1 cellular context compared by ENCODE assay signal in the genomic region with DNA sequence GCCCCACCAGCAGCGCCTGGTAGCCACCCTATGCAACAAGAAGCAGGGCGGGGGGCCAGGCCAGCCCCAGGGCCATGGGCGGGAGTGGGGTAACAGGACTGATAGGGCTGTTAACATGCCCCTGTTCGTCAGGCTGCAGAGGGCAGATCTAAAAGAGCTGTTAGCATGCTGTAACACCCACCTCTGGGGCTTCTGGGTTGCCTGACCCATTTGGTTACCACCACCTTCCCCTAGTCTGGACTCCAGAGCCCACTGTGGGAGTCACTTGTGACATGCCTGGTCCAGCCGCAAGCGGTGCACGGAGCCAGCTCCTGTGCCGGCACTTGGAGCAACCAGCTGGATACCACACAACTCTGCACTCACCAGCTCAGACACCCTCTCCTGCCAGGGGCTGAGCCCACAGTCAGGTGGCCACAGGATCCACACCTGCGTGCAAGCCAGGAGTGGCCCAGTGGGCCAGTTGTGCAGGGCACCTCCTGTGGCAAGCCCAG.
A peak's percentile ranks its signal among the peaks of the same experiment; 100 is the strongest.
TF ChIP-seq lines count a peak whose summit lies in the region.

No MANE protein-coding gene starts in this region.

TF ChIP-seq in HepG2, 621 proteins besides CTCF, POLR2A, EP300 and RAD21 (continued from another document and continues in another):
- TF ChIP-seq, protein P1, sequence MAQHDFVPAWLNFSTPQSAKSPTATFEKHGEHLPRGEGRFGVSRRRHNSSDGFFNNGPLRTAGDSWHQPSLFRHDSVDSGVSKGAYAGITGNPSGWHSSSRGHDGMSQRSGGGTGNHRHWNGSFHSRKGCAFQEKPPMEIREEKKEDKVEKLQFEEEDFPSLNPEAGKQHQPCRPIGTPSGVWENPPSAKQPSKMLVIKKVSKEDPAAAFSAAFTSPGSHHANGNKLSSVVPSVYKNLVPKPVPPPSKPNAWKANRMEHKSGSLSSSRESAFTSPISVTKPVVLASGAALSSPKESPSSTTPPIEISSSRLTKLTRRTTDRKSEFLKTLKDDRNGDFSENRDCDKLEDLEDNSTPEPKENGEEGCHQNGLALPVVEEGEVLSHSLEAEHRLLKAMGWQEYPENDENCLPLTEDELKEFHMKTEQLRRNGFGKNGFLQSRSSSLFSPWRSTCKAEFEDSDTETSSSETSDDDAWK (CRISPR knock-in tag; IDR thresholded peaks at IDR 0.05) = no peak
- no peak for TF ChIP-seq BHLHE40 (IDR thresholded peaks at IDR 0.05; ENCODE audit: low read length)
- no peak for TF ChIP-seq STAT5B (CRISPR knock-in tag; IDR thresholded peaks at IDR 0.05)
- no peak for TF ChIP-seq PAWR (CRISPR knock-in tag; IDR thresholded peaks at IDR 0.05; ENCODE audit: borderline replicate concordance)
- TF ChIP-seq ZNF773 (CRISPR knock-in tag; IDR thresholded peaks at IDR 0.05; ENCODE audit: borderline replicate concordance) = no peak
- TF ChIP-seq CEBPG (CRISPR knock-in tag; IDR thresholded peaks at IDR 0.05) = no peak
- TF ChIP-seq AGO2 (optimal IDR thresholded peaks at IDR 0.05; ENCODE audit: low read depth, low read length) = peak; percentile 44
- 0 out of 2 replicates have a peak, but pooled peaks have one; percentile 36 for TF ChIP-seq ZNF7 (CRISPR knock-in tag; IDR thresholded peaks at IDR 0.05)
- no peak for TF ChIP-seq ZNF430 (CRISPR knock-in tag; IDR thresholded peaks at IDR 0.05)
- no peak for TF ChIP-seq ZNF572 (CRISPR knock-in tag; IDR thresholded peaks at IDR 0.05)
- TF ChIP-seq ZNF747 (CRISPR knock-in tag; IDR thresholded peaks at IDR 0.05; ENCODE audit: borderline replicate concordance) = no peak
- TF ChIP-seq ZNF264 (CRISPR knock-in tag; IDR thresholded peaks at IDR 0.05) = no peak
- TF ChIP-seq SRSF4 (IDR thresholded peaks at IDR 0.05; ENCODE audit: low read depth, low read length, poor library complexity, severe bottlenecking) = no peak
- TF ChIP-seq AKAP8 (CRISPR knock-in tag; IDR thresholded peaks at IDR 0.05) = no peak
- TF ChIP-seq, protein P2, sequence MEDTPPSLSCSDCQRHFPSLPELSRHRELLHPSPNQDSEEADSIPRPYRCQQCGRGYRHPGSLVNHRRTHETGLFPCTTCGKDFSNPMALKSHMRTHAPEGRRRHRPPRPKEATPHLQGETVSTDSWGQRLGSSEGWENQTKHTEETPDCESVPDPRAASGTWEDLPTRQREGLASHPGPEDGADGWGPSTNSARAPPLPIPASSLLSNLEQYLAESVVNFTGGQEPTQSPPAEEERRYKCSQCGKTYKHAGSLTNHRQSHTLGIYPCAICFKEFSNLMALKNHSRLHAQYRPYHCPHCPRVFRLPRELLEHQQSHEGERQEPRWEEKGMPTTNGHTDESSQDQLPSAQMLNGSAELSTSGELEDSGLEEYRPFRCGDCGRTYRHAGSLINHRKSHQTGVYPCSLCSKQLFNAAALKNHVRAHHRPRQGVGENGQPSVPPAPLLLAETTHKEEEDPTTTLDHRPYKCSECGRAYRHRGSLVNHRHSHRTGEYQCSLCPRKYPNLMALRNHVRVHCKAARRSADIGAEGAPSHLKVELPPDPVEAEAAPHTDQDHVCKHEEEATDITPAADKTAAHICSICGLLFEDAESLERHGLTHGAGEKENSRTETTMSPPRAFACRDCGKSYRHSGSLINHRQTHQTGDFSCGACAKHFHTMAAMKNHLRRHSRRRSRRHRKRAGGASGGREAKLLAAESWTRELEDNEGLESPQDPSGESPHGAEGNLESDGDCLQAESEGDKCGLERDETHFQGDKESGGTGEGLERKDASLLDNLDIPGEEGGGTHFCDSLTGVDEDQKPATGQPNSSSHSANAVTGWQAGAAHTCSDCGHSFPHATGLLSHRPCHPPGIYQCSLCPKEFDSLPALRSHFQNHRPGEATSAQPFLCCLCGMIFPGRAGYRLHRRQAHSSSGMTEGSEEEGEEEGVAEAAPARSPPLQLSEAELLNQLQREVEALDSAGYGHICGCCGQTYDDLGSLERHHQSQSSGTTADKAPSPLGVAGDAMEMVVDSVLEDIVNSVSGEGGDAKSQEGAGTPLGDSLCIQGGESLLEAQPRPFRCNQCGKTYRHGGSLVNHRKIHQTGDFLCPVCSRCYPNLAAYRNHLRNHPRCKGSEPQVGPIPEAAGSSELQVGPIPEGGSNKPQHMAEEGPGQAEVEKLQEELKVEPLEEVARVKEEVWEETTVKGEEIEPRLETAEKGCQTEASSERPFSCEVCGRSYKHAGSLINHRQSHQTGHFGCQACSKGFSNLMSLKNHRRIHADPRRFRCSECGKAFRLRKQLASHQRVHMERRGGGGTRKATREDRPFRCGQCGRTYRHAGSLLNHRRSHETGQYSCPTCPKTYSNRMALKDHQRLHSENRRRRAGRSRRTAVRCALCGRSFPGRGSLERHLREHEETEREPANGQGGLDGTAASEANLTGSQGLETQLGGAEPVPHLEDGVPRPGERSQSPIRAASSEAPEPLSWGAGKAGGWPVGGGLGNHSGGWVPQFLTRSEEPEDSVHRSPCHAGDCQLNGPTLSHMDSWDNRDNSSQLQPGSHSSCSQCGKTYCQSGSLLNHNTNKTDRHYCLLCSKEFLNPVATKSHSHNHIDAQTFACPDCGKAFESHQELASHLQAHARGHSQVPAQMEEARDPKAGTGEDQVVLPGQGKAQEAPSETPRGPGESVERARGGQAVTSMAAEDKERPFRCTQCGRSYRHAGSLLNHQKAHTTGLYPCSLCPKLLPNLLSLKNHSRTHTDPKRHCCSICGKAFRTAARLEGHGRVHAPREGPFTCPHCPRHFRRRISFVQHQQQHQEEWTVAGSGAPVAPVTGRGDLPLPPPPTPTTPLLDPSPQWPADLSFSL (CRISPR knock-in tag; IDR thresholded peaks at IDR 0.05) = no peak
- no peak for TF ChIP-seq HHEX (CRISPR knock-in tag; IDR thresholded peaks at IDR 0.05)
- TF ChIP-seq, protein P3, sequence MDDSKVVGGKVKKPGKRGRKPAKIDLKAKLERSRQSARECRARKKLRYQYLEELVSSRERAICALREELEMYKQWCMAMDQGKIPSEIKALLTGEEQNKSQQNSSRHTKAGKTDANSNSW (CRISPR knock-in tag; IDR thresholded peaks at IDR 0.05; ENCODE audit: borderline replicate concordance) = no peak
- TF ChIP-seq CCAR2 (optimal IDR thresholded peaks at IDR 0.05; ENCODE audit: low read depth, low read length) = no peak
- no peak for TF ChIP-seq ZSCAN20 (CRISPR knock-in tag; IDR thresholded peaks at IDR 0.05; ENCODE audit: borderline replicate concordance)
- TF ChIP-seq, protein P4, sequence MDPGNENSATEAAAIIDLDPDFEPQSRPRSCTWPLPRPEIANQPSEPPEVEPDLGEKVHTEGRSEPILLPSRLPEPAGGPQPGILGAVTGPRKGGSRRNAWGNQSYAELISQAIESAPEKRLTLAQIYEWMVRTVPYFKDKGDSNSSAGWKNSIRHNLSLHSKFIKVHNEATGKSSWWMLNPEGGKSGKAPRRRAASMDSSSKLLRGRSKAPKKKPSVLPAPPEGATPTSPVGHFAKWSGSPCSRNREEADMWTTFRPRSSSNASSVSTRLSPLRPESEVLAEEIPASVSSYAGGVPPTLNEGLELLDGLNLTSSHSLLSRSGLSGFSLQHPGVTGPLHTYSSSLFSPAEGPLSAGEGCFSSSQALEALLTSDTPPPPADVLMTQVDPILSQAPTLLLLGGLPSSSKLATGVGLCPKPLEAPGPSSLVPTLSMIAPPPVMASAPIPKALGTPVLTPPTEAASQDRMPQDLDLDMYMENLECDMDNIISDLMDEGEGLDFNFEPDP (CRISPR knock-in tag; conservative IDR thresholded peaks at IDR 0.05) = no peak
- no peak for TF ChIP-seq ZNF615 (CRISPR knock-in tag; IDR thresholded peaks at IDR 0.05; ENCODE audit: borderline replicate concordance)
- peak; percentile 43 for TF ChIP-seq TAF15 (IDR thresholded peaks at IDR 0.05; ENCODE audit: low read depth, low read length, poor library complexity, severe bottlenecking)
- TF ChIP-seq ZSCAN9 (CRISPR knock-in tag; IDR thresholded peaks at IDR 0.05; ENCODE audit: borderline replicate concordance) = no peak
- TF ChIP-seq, protein P5, sequence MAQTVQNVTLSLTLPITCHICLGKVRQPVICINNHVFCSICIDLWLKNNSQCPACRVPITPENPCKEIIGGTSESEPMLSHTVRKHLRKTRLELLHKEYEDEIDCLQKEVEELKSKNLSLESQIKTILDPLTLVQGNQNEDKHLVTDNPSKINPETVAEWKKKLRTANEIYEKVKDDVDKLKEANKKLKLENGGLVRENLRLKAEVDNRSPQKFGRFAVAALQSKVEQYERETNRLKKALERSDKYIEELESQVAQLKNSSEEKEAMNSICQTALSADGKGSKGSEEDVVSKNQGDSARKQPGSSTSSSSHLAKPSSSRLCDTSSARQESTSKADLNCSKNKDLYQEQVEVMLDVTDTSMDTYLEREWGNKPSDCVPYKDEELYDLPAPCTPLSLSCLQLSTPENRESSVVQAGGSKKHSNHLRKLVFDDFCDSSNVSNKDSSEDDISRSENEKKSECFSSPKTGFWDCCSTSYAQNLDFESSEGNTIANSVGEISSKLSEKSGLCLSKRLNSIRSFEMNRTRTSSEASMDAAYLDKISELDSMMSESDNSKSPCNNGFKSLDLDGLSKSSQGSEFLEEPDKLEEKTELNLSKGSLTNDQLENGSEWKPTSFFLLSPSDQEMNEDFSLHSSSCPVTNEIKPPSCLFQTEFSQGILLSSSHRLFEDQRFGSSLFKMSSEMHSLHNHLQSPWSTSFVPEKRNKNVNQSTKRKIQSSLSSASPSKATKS (CRISPR knock-in tag; IDR thresholded peaks at IDR 0.05) = no peak
- TF ChIP-seq, protein P6, sequence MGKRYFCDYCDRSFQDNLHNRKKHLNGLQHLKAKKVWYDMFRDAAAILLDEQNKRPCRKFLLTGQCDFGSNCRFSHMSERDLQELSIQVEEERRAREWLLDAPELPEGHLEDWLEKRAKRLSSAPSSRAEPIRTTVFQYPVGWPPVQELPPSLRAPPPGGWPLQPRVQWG (CRISPR knock-in tag; IDR thresholded peaks at IDR 0.05; ENCODE audit: borderline replicate concordance, low read depth) = no peak
- TF ChIP-seq ZKSCAN1 (IDR thresholded peaks at IDR 0.05; ENCODE audit: low read length) = no peak
- no peak for TF ChIP-seq TOE1 (CRISPR knock-in tag; IDR thresholded peaks at IDR 0.05)
- TF ChIP-seq FOSL2 (CRISPR knock-in tag; IDR thresholded peaks at IDR 0.05) = no peak
- TF ChIP-seq ZNF331 (CRISPR knock-in tag; IDR thresholded peaks at IDR 0.05) = no peak
- TF ChIP-seq ZNF547 (CRISPR knock-in tag; IDR thresholded peaks at IDR 0.05) = no peak
- TF ChIP-seq ZZZ3 (CRISPR knock-in tag; IDR thresholded peaks at IDR 0.05; ENCODE audit: borderline replicate concordance) = no peak
- TF ChIP-seq GABPB1 (CRISPR knock-in tag; IDR thresholded peaks at IDR 0.05) = peak; percentile 43; the same call in 1 of the 2 replicates
- TF ChIP-seq NR2F2 (IDR thresholded peaks at IDR 0.05; ENCODE audit: borderline replicate concordance, low read depth) = no peak
- peak; percentile 24; the same call in 1 of the 2 replicates for TF ChIP-seq NFE2L1 (CRISPR knock-in tag; IDR thresholded peaks at IDR 0.05; ENCODE audit: borderline replicate concordance)
- TF ChIP-seq, protein P7, sequence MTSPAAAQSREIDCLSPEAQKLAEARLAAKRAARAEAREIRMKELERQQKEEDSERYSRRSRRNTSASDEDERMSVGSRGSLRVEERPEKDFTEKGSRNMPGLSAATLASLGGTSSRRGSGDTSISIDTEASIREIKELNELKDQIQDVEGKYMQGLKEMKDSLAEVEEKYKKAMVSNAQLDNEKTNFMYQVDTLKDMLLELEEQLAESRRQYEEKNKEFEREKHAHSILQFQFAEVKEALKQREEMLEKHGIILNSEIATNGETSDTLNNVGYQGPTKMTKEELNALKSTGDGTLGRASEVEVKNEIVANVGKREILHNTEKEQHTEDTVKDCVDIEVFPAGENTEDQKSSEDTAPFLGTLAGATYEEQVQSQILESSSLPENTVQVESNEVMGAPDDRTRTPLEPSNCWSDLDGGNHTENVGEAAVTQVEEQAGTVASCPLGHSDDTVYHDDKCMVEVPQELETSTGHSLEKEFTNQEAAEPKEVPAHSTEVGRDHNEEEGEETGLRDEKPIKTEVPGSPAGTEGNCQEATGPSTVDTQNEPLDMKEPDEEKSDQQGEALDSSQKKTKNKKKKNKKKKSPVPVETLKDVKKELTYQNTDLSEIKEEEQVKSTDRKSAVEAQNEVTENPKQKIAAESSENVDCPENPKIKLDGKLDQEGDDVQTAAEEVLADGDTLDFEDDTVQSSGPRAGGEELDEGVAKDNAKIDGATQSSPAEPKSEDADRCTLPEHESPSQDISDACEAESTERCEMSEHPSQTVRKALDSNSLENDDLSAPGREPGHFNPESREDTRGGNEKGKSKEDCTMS (CRISPR knock-in tag; conservative IDR thresholded peaks at IDR 0.05) = no peak
- no peak for TF ChIP-seq TGIF2 (CRISPR knock-in tag; IDR thresholded peaks at IDR 0.05)
- 0 out of 2 replicates have a peak, but pooled peaks have one; percentile 41 for TF ChIP-seq NFKB2 (CRISPR knock-in tag; IDR thresholded peaks at IDR 0.05; ENCODE audit: borderline replicate concordance)
- TF ChIP-seq ZNF101 (CRISPR knock-in tag; IDR thresholded peaks at IDR 0.05; ENCODE audit: borderline replicate concordance, low read depth) = no peak
- TF ChIP-seq, protein P8, sequence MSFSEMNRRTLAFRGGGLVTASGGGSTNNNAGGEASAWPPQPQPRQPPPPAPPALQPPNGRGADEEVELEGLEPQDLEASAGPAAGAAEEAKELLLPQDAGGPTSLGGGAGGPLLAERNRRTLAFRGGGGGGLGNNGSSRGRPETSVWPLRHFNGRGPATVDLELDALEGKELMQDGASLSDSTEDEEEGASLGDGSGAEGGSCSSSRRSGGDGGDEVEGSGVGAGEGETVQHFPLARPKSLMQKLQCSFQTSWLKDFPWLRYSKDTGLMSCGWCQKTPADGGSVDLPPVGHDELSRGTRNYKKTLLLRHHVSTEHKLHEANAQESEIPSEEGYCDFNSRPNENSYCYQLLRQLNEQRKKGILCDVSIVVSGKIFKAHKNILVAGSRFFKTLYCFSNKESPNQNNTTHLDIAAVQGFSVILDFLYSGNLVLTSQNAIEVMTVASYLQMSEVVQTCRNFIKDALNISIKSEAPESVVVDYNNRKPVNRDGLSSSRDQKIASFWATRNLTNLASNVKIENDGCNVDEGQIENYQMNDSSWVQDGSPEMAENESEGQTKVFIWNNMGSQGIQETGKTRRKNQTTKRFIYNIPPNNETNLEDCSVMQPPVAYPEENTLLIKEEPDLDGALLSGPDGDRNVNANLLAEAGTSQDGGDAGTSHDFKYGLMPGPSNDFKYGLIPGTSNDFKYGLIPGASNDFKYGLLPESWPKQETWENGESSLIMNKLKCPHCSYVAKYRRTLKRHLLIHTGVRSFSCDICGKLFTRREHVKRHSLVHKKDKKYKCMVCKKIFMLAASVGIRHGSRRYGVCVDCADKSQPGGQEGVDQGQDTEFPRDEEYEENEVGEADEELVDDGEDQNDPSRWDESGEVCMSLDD (CRISPR knock-in tag; IDR thresholded peaks at IDR 0.05; ENCODE audit: borderline replicate concordance) = no peak
- TF ChIP-seq ADNP (CRISPR knock-in tag; IDR thresholded peaks at IDR 0.05) = no peak
- 0 out of 2 replicates have a peak, but pooled peaks have one; percentile 28 for TF ChIP-seq CBFB (CRISPR knock-in tag; IDR thresholded peaks at IDR 0.05)
- no peak for TF ChIP-seq ZNF556 (CRISPR knock-in tag; IDR thresholded peaks at IDR 0.05; ENCODE audit: borderline replicate concordance)
- TF ChIP-seq ZNF703 (CRISPR knock-in tag; IDR thresholded peaks at IDR 0.05; ENCODE audit: borderline replicate concordance) = no peak
- TF ChIP-seq ZNF124 (CRISPR knock-in tag; IDR thresholded peaks at IDR 0.05) = no peak
- TF ChIP-seq ZNF557 (CRISPR knock-in tag; IDR thresholded peaks at IDR 0.05) = no peak
- TF ChIP-seq MTA3 (CRISPR knock-in tag; IDR thresholded peaks at IDR 0.05) = no peak
- no peak for TF ChIP-seq NFIB (CRISPR knock-in tag; IDR thresholded peaks at IDR 0.05; ENCODE audit: borderline replicate concordance)
- TF ChIP-seq ZNF235 (CRISPR knock-in tag; IDR thresholded peaks at IDR 0.05; ENCODE audit: borderline replicate concordance) = no peak
- no peak for TF ChIP-seq ZBTB8A (CRISPR knock-in tag; IDR thresholded peaks at IDR 0.05; ENCODE audit: borderline replicate concordance, low read depth)
- no peak for TF ChIP-seq GZF1 (CRISPR knock-in tag; IDR thresholded peaks at IDR 0.05)
- TF ChIP-seq GTF3A (CRISPR knock-in tag; conservative IDR thresholded peaks at IDR 0.05) = no peak
- TF ChIP-seq SKI (IDR thresholded peaks at IDR 0.05; ENCODE audit: partially characterized antibody) = no peak
